18 cellular contexts compared by ENCODE assay signal in genomic region chr19:6979341-6979740, GRCh38. TPM values are rescaled to one million over a fixed set of nuclear protein-coding genes. Genes with fewer than 3 reads are reported as not detected.
A peak's percentile ranks its signal among the peaks of the same experiment; 100 is the strongest.
DNase-seq lines count a peak whose midpoint lies in the region; ATAC-seq lines count a peak whose summit lies in the region.
"Had no signal": no experiment of that assay in that cellular context is flagged by ENCODE, and none has a peak within 500 bp of the region (broad histone marks: within the 10 kb centered on the region; RNA-seq: fewer than 3 reads in every experiment).

No MANE protein-coding gene starts in this region.

- POLR2A ChIA-PET in activated CD4-positive, alpha-beta T cell treated with anti-CD3 and anti-CD28 coated beads, Interleukin-2, amount 10 ng/mL, durations not matched to agents 7 days and 5 days (lab: Charles Lee), result no interaction called here

- DNase-seq in activated CD4-positive, alpha-beta T cell treated with anti-CD3 and anti-CD28 coated beads for 48 hours, result peak; percentile 25
- DNase-seq in activated CD4-positive, alpha-beta T cell treated with anti-CD3 and anti-CD28 coated beads, Interleukin-2, amount 10 ng/mL, durations not matched to agents 7 days and 5 days, result no peak
- DNase-seq in activated naive CD4-positive, alpha-beta T cell treated with anti-CD3 and anti-CD28 coated beads for 36 hours, result peak; percentile 33
- no peak for DNase-seq in activated naive CD4-positive, alpha-beta T cell (lab: John Stamatoyannopoulos, UW)
- peak; percentile 47 for DNase-seq in stimulated activated CD4-positive, alpha-beta T cell treated with anti-CD3 and anti-CD28 coated beads, Interleukin-15, amount 100 ng/mL, for 24 hours
- DNase-seq in stimulated activated CD4-positive, alpha-beta T cell treated with anti-CD3 and anti-CD28 coated beads, Interleukin-4, amount 100 ng/mL, for 4 hours, result no peak
- no peak for DNase-seq in NCI-H2171 (lab: John Stamatoyannopoulos, UW)
- DNase-seq: 8988T; CD4-positive, alpha-beta memory T cell; DMS153; DMS79; GDM1; HCEC 1CT had no signal

- CTCF ChIA-PET in activated CD4-positive, alpha-beta T cell treated with anti-CD3 and anti-CD28 coated beads, Interleukin-2, amount 10 ng/mL, durations not matched to agents 7 days and 5 days (lab: Charles Lee), result no interaction called here
- CTCF ChIA-PET in activated naive CD4-positive, alpha-beta T cell treated with anti-CD3 and anti-CD28 coated beads for 36 hours (lab: Charles Lee), result no interaction called here

- ATAC-seq in activated T-helper 17 cell treated with anti-CD3 and anti-CD28 coated beads, Interleukin-2, amount 50 U/mL, for 72 hours (replicated peaks), result peak; percentile 86
- ATAC-seq: GM23338 had no signal

- H3K27ac Mint-ChIP-seq in activated CD4-positive, alpha-beta T cell treated with anti-CD3 and anti-CD28 coated beads, Interleukin-2, amount 10 ng/mL, durations not matched to agents 7 days and 5 days, result no peak overlapping the region
- H3K27ac Mint-ChIP-seq in activated naive CD4-positive, alpha-beta T cell treated with anti-CD3 and anti-CD28 coated beads for 36 hours, result no peak overlapping the region
- H3K27ac Mint-ChIP-seq in activated T-helper 17 cell treated with anti-CD3 and anti-CD28 coated beads, Interleukin-2, amount 50 U/mL, for 72 hours, result no peak overlapping the region
- H3K27ac Mint-ChIP-seq: CD14-positive monocyte; CD4-positive, alpha-beta memory T cell; GM23338 had no signal

- H3K4me1 Mint-ChIP-seq in activated CD4-positive, alpha-beta T cell treated with anti-CD3 and anti-CD28 coated beads, Interleukin-2, amount 10 ng/mL, durations not matched to agents 7 days and 5 days, result peaks cover 2% of the 10 kb centered on the region
- H3K4me1 Mint-ChIP-seq in activated naive CD4-positive, alpha-beta T cell treated with anti-CD3 and anti-CD28 coated beads for 36 hours (ENCODE audit: low read depth), result no peaks in the 10 kb centered on the region
- H3K4me1 Mint-ChIP-seq in activated T-helper 17 cell treated with anti-CD3 and anti-CD28 coated beads, Interleukin-2, amount 50 U/mL, for 72 hours, result no peaks in the 10 kb centered on the region
- H3K4me1 Mint-ChIP-seq: CD14-positive monocyte; CD4-positive, alpha-beta memory T cell; GM23338 had no signal

- H3K27me3 Mint-ChIP-seq in activated CD4-positive, alpha-beta T cell treated with anti-CD3 and anti-CD28 coated beads, Interleukin-2, amount 10 ng/mL, durations not matched to agents 7 days and 5 days, result no peaks in the 10 kb centered on the region
- no peaks in the 10 kb centered on the region for H3K27me3 Mint-ChIP-seq in activated naive CD4-positive, alpha-beta T cell treated with anti-CD3 and anti-CD28 coated beads for 36 hours (ENCODE audit: low read depth)
- H3K27me3 Mint-ChIP-seq in activated T-helper 17 cell treated with anti-CD3 and anti-CD28 coated beads, Interleukin-2, amount 50 U/mL, for 72 hours, result no peaks in the 10 kb centered on the region

- intact Hi-C loops in activated naive CD4-positive, alpha-beta T cell treated with anti-CD3 and anti-CD28 coated beads for 36 hours (cut with micrococcal nuclease), result no loop called here

- H3K4me3 Mint-ChIP-seq in activated CD4-positive, alpha-beta T cell treated with anti-CD3 and anti-CD28 coated beads, Interleukin-2, amount 10 ng/mL, durations not matched to agents 7 days and 5 days, result no peak overlapping the region
- no peak overlapping the region for H3K4me3 Mint-ChIP-seq in activated naive CD4-positive, alpha-beta T cell treated with anti-CD3 and anti-CD28 coated beads for 36 hours
- no peak overlapping the region for H3K4me3 Mint-ChIP-seq in activated T-helper 17 cell treated with anti-CD3 and anti-CD28 coated beads, Interleukin-2, amount 50 U/mL, for 72 hours
- H3K4me3 Mint-ChIP-seq: CD14-positive monocyte; CD4-positive, alpha-beta memory T cell; GM23338 had no signal

- peaks cover 40% of the 10 kb centered on the region for H3K9me3 Mint-ChIP-seq in activated CD4-positive, alpha-beta T cell treated with anti-CD3 and anti-CD28 coated beads, Interleukin-2, amount 10 ng/mL, durations not matched to agents 7 days and 5 days
- peaks cover 16% of the 10 kb centered on the region for H3K9me3 Mint-ChIP-seq in activated naive CD4-positive, alpha-beta T cell treated with anti-CD3 and anti-CD28 coated beads for 36 hours
- H3K9me3 Mint-ChIP-seq in activated T-helper 17 cell treated with anti-CD3 and anti-CD28 coated beads, Interleukin-2, amount 50 U/mL, for 72 hours, result peaks cover 8% of the 10 kb centered on the region

- H3K36me3 Mint-ChIP-seq in activated CD4-positive, alpha-beta T cell treated with anti-CD3 and anti-CD28 coated beads, Interleukin-2, amount 10 ng/mL, durations not matched to agents 7 days and 5 days (ENCODE audit: low read depth), result peaks cover 22% of the 10 kb centered on the region
- H3K36me3 Mint-ChIP-seq in activated naive CD4-positive, alpha-beta T cell treated with anti-CD3 and anti-CD28 coated beads for 36 hours (ENCODE audit: low read depth), result peaks cover 22% of the 10 kb centered on the region
- H3K36me3 Mint-ChIP-seq in activated T-helper 17 cell treated with anti-CD3 and anti-CD28 coated beads, Interleukin-2, amount 50 U/mL, for 72 hours (ENCODE audit: low read depth), result no peaks in the 10 kb centered on the region
- H3K36me3 Mint-ChIP-seq: CD14-positive monocyte had no signal

RNA-seq across cellular contexts. Expression of gene MBD3L2B, which starts 41.9 kb away (rescaled TPM):
- not detected for total RNA-seq in activated CD4-positive, alpha-beta T cell treated with anti-CD3 and anti-CD28 coated beads, Interleukin-2, amount 10 ng/mL, durations not matched to agents 7 days and 5 days
- total RNA-seq in activated naive CD4-positive, alpha-beta T cell treated with anti-CD3 and anti-CD28 coated beads for 36 hours, result not detected
- not detected for total RNA-seq in activated T-helper 17 cell treated with anti-CD3 and anti-CD28 coated beads, Interleukin-2, amount 50 U/mL, for 72 hours
- total RNA-seq: CD4-positive, alpha-beta memory T cell; Daoy; GM23338; HT-29 had no signal

RNA-seq across cellular contexts. Expression of gene MBD3L5, which starts 51.0 kb away (rescaled TPM):
- total RNA-seq in activated CD4-positive, alpha-beta T cell treated with anti-CD3 and anti-CD28 coated beads, Interleukin-2, amount 10 ng/mL, durations not matched to agents 7 days and 5 days, result not detected
- total RNA-seq in activated naive CD4-positive, alpha-beta T cell treated with anti-CD3 and anti-CD28 coated beads for 36 hours, result not detected
- not detected for total RNA-seq in activated T-helper 17 cell treated with anti-CD3 and anti-CD28 coated beads, Interleukin-2, amount 50 U/mL, for 72 hours
- total RNA-seq: CD4-positive, alpha-beta memory T cell; Daoy; GM23338; HT-29 had no signal

Comparison
In these comparisons a context has a peak if more than half of its experiments do, and no peak if none do; other contexts are left out.
1. DNase-seq: peak in activated CD4-positive, alpha-beta T cell treated with anti-CD3 and anti-CD28 coated beads for 48 hours (single experiment), activated naive CD4-positive, alpha-beta T cell treated with anti-CD3 and anti-CD28 coated beads for 36 hours (single experiment) and stimulated activated CD4-positive, alpha-beta T cell treated with anti-CD3 and anti-CD28 coated beads, Interleukin-15, amount 100 ng/mL, for 24 hours (single experiment); none in activated CD4-positive, alpha-beta T cell treated with anti-CD3 and anti-CD28 coated beads, Interleukin-2, amount 10 ng/mL, durations not matched to agents 7 days and 5 days (single experiment), activated naive CD4-positive, alpha-beta T cell (0 of 4), stimulated activated CD4-positive, alpha-beta T cell treated with anti-CD3 and anti-CD28 coated beads, Interleukin-4, amount 100 ng/mL, for 4 hours (0 of 2) and NCI-H2171 (single experiment).